Comparison of ENCODE assay signal across 11 cellular contexts in the genomic region with DNA sequence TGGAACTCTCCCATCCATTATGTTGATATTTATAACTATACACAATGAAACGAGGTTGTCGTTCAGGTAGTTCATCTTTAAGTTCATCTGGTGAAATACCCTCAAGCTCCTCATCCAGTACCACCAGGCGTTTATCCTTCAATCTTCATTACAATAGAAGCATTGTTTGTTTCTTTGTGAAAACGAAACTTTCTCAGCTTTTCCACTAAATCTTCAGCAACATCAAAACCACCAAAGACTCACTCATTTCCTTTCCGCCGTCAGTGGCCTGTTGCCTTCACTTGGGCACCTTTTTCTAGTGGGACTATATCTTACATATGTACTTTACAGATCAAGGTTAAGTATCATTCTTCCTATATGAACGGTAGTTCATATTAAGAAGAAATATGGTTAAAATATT. TPM values are rescaled to one million over a fixed set of nuclear protein-coding genes. Genes with fewer than 3 reads are reported as not detected.
DNase-seq lines count a peak whose midpoint lies in the region; ATAC-seq lines count a peak whose summit lies in the region.
"Had no signal": no experiment of that assay in that cellular context is flagged by ENCODE, and none has a peak within 500 bp of the region (broad histone marks: within the 10 kb centered on the region; RNA-seq: fewer than 3 reads in every experiment).

No MANE protein-coding gene starts in this region.

- peaks cover 3% of the 10 kb centered on the region for H3K9me3 Mint-ChIP-seq in activated naive CD4-positive, alpha-beta T cell treated with anti-CD3 and anti-CD28 coated beads, Interleukin-2, amount 50 U/mL, for 24 hours

- peaks cover 32% of the 10 kb centered on the region for H3K4me1 Mint-ChIP-seq in activated naive CD4-positive, alpha-beta T cell treated with anti-CD3 and anti-CD28 coated beads, Interleukin-2, amount 50 U/mL, for 24 hours
- H3K4me1 Mint-ChIP-seq: neural crest cell had no signal

- H3K27ac Mint-ChIP-seq in activated naive CD4-positive, alpha-beta T cell treated with anti-CD3 and anti-CD28 coated beads, Interleukin-2, amount 50 U/mL, for 24 hours, result peak overlapping the region; percentile 15
- H3K27ac Mint-ChIP-seq: dendritic cell treated with granulocyte-macrophage colony-stimulating factor and Interleukin-4, amounts not matched to agents 40 ng/mL and 50 ng/mL, for 4 days had no signal

- DNase-seq in SK-MEL-5 (ENCODE audit: low read depth, low spot score) (peak; percentile 65), substantia nigra (lab: John Stamatoyannopoulos, UW) (no peak), left cardiac atrium (no peak)
- peak; percentile 36 for DNase-seq in stimulated activated CD4-positive, alpha-beta T cell treated with anti-CD3 and anti-CD28 coated beads, Interleukin-4, amount 100 ng/mL, for 24 hours
- DNase-seq: activated gamma-delta T cell had no signal

- peak overlapping the region; percentile 53 for H3K4me3 Mint-ChIP-seq in activated naive CD4-positive, alpha-beta T cell treated with anti-CD3 and anti-CD28 coated beads, Interleukin-2, amount 50 U/mL, for 24 hours
- H3K4me3 Mint-ChIP-seq: dendritic cell treated with granulocyte-macrophage colony-stimulating factor and Interleukin-4, amounts not matched to agents 40 ng/mL and 50 ng/mL, for 4 days; neural crest cell had no signal

- ATAC-seq in GM18909 (IDR thresholded peaks at IDR 0.05; ENCODE audit: poor library complexity, unreplicated experiment) (peak; percentile 78), HG03139 (IDR thresholded peaks at IDR 0.05; ENCODE audit: unreplicated experiment) (no peak), left cardiac atrium (no peak)

- in situ Hi-C loops in SK-MEL-5 (cut with HindIII; ENCODE audit: low pct_unique_long_range_greater_than_20kb, low sequenced_read_pairs), result no loop called here

- intact Hi-C loops in left cardiac atrium (cut with DNase I), result no loop called here

- H3K27ac ChIP-seq in substantia nigra (ENCODE audit: low read depth, low read length, poor library complexity, severe bottlenecking), result no peak overlapping the region

- no peaks in the 10 kb centered on the region for H3K36me3 Mint-ChIP-seq in activated naive CD4-positive, alpha-beta T cell treated with anti-CD3 and anti-CD28 coated beads, Interleukin-2, amount 50 U/mL, for 24 hours

- H3K27me3 Mint-ChIP-seq in activated naive CD4-positive, alpha-beta T cell treated with anti-CD3 and anti-CD28 coated beads, Interleukin-2, amount 50 U/mL, for 24 hours, result peaks cover 3% of the 10 kb centered on the region
- H3K27me3 Mint-ChIP-seq: dendritic cell treated with granulocyte-macrophage colony-stimulating factor and Interleukin-4, amounts not matched to agents 40 ng/mL and 50 ng/mL, for 4 days had no signal

RNA-seq across cellular contexts. Expression of a gene that starts 44.1 kb away (rescaled TPM):
- total RNA-seq in SK-MEL-5 (2014; rRNA removed; shearing (Covaris generic)), result 79.0 and 95.6 TPM in 2 replicates
- 174 and 228 TPM in 2 replicates for polyA plus RNA-seq in SK-MEL-5 (2015; cell fraction: cytosol; rRNA removed)
- polyA plus RNA-seq in SK-MEL-5 (2015; cell fraction: nucleus; rRNA removed), result 135 and 146 TPM in 2 replicates
- total RNA-seq in left cardiac atrium, result 10 to 100 TPM; 86.5 to 93.9 TPM

RNA-seq across cellular contexts. Expression of a gene that starts 55.8 kb away (rescaled TPM):
- not detected in 2 replicates for total RNA-seq in SK-MEL-5 (2014; rRNA removed; shearing (Covaris generic))
- polyA plus RNA-seq in SK-MEL-5 (2015; cell fraction: cytosol; rRNA removed), result not detected in 2 replicates
- polyA plus RNA-seq in SK-MEL-5 (2015; cell fraction: nucleus; rRNA removed), result not detected in 2 replicates
- total RNA-seq in left cardiac atrium, result not detected
- total RNA-seq: neural crest cell, skeletal muscle tissue had no signal

Comparison
In these comparisons a context has a peak if more than half of its experiments do, and no peak if none do; other contexts are left out.
1. DNase-seq: peak in SK-MEL-5 (single experiment) and stimulated activated CD4-positive, alpha-beta T cell treated with anti-CD3 and anti-CD28 coated beads, Interleukin-4, amount 100 ng/mL, for 24 hours (single experiment); none in substantia nigra (0 of 49) and left cardiac atrium (single experiment).